8 cellular contexts compared by ENCODE assay signal in the genomic region with DNA sequence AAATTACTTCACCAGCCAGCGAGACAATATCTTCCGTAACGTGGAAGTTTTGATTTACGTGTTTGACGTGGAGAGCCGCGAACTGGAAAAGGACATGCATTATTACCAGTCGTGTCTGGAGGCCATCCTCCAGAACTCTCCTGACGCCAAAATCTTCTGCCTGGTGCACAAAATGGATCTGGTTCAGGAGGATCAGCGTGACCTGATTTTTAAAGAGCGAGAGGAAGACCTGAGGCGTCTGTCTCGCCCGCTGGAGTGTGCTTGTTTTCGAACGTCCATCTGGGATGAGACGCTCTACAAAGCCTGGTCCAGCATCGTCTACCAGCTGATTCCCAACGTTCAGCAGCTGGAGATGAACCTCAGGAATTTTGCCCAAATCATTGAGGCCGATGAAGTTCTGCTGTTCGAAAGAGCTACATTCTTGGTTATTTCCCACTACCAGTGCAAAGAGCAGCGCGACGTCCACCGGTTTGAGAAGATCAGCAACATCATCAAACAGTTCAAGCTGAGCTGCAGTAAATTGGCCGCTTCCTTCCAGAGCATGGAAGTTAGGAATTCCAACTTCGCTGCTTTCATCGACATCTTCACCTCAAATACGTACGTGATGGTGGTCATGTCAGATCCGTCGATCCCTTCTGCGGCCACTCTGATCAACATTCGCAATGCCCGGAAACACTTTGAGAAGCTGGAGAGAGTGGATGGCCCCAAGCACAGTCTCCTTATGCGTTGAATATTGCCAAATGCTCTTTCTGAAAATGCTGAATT. TPM values are rescaled to one million over a fixed set of nuclear protein-coding genes. Genes with fewer than 3 reads are reported as not detected.
DNase-seq lines count a peak whose midpoint lies in the region; ATAC-seq and TF ChIP-seq lines count a peak whose summit lies in the region.

No MANE protein-coding gene starts in this region.

- H3K4me3 ChIP-seq in PC-3 (ENCODE audit: low read length): peak overlapping the region; percentile 89
- peak overlapping the region; percentile 89 for H3K4me3 ChIP-seq in choroid plexus epithelial cell (ENCODE audit: low read depth, low read length)
- H3K4me3 ChIP-seq in lower leg skin (ENCODE audit: low read depth, poor library complexity, severe bottlenecking): peak overlapping the region; percentile 70

- H3K27me3 ChIP-seq in PC-3 (ENCODE audit: low read length): no peaks in the 10 kb centered on the region

- ATAC-seq in PC-3: peak; percentile 11; the same call in 1 of the 2 replicates
- no peak for ATAC-seq in GM19324 (IDR thresholded peaks at IDR 0.05; ENCODE audit: low FRiP score, unreplicated experiment)

- H3F3A ChIP-seq in PC-3 (ENCODE audit: low read length, unreplicated experiment): no peaks in the 10 kb centered on the region

- no peaks in the 10 kb centered on the region for H3K36me3 ChIP-seq in PC-3 (ENCODE audit: low read depth, low read length)

- peak overlapping the region; percentile 89 for H2AFZ ChIP-seq in PC-3 (ENCODE audit: low read length)

- POLR2A ChIA-PET in PC-3 (lab: Charles Lee; ENCODE audit: unreplicated experiment): no interaction called here

- TF ChIP-seq CTCF in PC-3 (conservative IDR thresholded peaks at IDR 0.05; ENCODE audit: low read depth, low read length) (no peak), choroid plexus epithelial cell (conservative IDR thresholded peaks at IDR 0.05; ENCODE audit: low read depth, low read length) (no peak), lower leg skin (IDR thresholded peaks at IDR 0.05) (no peak)

- peaks cover 10% of the 10 kb centered on the region; the same call in 1 of the 2 replicates for H4K20me1 ChIP-seq in PC-3 (ENCODE audit: low read length)

- peaks cover 32% of the 10 kb centered on the region for H3K79me2 ChIP-seq in PC-3 (ENCODE audit: low read length)

- H3K9me3 ChIP-seq in PC-3 (ENCODE audit: low read length): no peaks in the 10 kb centered on the region

- peak overlapping the region; percentile 89 for H3K9ac ChIP-seq in PC-3 (ENCODE audit: low read length)

- no peaks in the 10 kb centered on the region for H3K9me2 ChIP-seq in PC-3 (replicated peaks; ENCODE audit: low read length)

- intact Hi-C loops in PC-3 (cut with micrococcal nuclease): loop anchor here (1.0 to 2.0 kb wide), 3 partner anchors 124 to 407 kb away; partner anchors contain the start of gene DENND4C
- intact Hi-C loops in lower leg skin (cut with DNase I; ENCODE audit: low total_unique reads): no loop called here

- DNase-seq in activated CD4-positive, alpha-beta T cell treated with anti-CD3 and anti-CD28 coated beads, Interleukin-2, amount 50 U/mL, for 48 hours: peak; percentile 14 to 42
- DNase-seq in activated CD4-positive, alpha-beta T cell treated with anti-CD3 and anti-CD28 coated beads for 1 hour: no peak
- DNase-seq in PC-3: peak; percentile 26
- DNase-seq in choroid plexus epithelial cell (ENCODE audit: low read depth): peak; percentile 56
- peak in 1 of 2 donors; percentile 21 for DNase-seq in lower leg skin (ENCODE audit: low spot score in 2 of 2)
- peak in 22 of 49 donors; percentile 16 to 70 (median 42) for DNase-seq in substantia nigra (lab: John Stamatoyannopoulos, UW)
- no peak for DNase-seq in NCI-H510A treated with DMSO at 0.1 percent for 48 hours (lab: John Stamatoyannopoulos, UW)

- CTCF ChIA-PET in PC-3 (lab: Charles Lee): interaction anchor here (0.8 to 1.5 kb wide), 2 partner anchors 124 to 407 kb away, joined by 3 to 4 read pairs; no protein-coding TSS in a partner anchor

- no peak for TF ChIP-seq POLR2A in lower leg skin (IDR thresholded peaks at IDR 0.05)

- peak overlapping the region; percentile 96 for H3K4me2 ChIP-seq in PC-3 (ENCODE audit: low read length)

- TSS peak; percentile 60 for BruUV-seq in PC-3 (replicated peaks; lab: Mats Ljungman, UMichigan)

- H3K27ac ChIP-seq in PC-3 (ENCODE audit: low read length) (peak overlapping the region; percentile 68), substantia nigra (ENCODE audit: low read depth, low read length, poor library complexity, severe bottlenecking) (peak overlapping the region; percentile 84)

- 2 to 3% methylated on average over 34 to 36 of the region's 36 CpGs for WGBS in lower leg skin, 2 donors

- H3K4me1 ChIP-seq in PC-3 (ENCODE audit: insufficient read depth, low read length): peaks cover 15% of the 10 kb centered on the region; the same call in 1 of the 2 replicates

RNA-seq across cellular contexts. Expression of gene RRAGA, which starts 0.8 kb away (rescaled TPM):
- total RNA-seq in PC-3 (2014; rRNA removed) (13.0 and 16.8 TPM in 2 replicates), lower leg skin (10 to 100 TPM; 54.7 to 72.7 (median 56.8) TPM)

RNA-seq across cellular contexts. Expression of gene SAXO1, which starts 17.0 kb away (rescaled TPM):
- total RNA-seq in PC-3 (2014; rRNA removed) (not detected in 2 replicates), lower leg skin (1 to 10 TPM in 1 of 4 donors, under 1 TPM in 2, not detected in 1; 0.30 to 1.1 (median 0.56) TPM)

RNA-seq across cellular contexts. Expression of gene HAUS6, which starts 52.6 kb away (rescaled TPM):
- total RNA-seq in PC-3 (2014; rRNA removed): 12.3 and 14.4 TPM in 2 replicates
- total RNA-seq in lower leg skin: 1 to 10 TPM; 6.5 to 7.9 (median 7.4) TPM

Comparison
In these comparisons a context has a peak if more than half of its experiments do, and no peak if none do; other contexts are left out.
1. DNase-seq: peak in activated CD4-positive, alpha-beta T cell treated with anti-CD3 and anti-CD28 coated beads, Interleukin-2, amount 50 U/mL, for 48 hours (2 of 2), PC-3 (single experiment) and choroid plexus epithelial cell (single experiment); none in activated CD4-positive, alpha-beta T cell treated with anti-CD3 and anti-CD28 coated beads for 1 hour (single experiment) and NCI-H510A treated with DMSO at 0.1 percent for 48 hours (single experiment).
2. Peak in every context shown above with its lines, with median percentiles within 50 percentile points of each other: H3K4me3 ChIP-seq.